Comparison of ENCODE assay signal across 16 cellular contexts in genomic region chr9:126363847-126364671, GRCh38. TPM values are rescaled to one million over a fixed set of nuclear protein-coding genes. Genes with fewer than 3 reads are reported as not detected.
A peak's percentile ranks its signal among the peaks of the same experiment; 100 is the strongest.
DNase-seq lines count a peak whose midpoint lies in the region; TF ChIP-seq lines count a peak whose summit lies in the region.
"Had no signal": no experiment of that assay in that cellular context is flagged by ENCODE, and none has a peak within 500 bp of the region (broad histone marks: within the 10 kb centered on the region; RNA-seq: fewer than 3 reads in every experiment).

No MANE protein-coding gene starts in this region.

- BruUV-seq in Calu3 (replicated peaks; lab: Mats Ljungman, UMichigan), result no TSS peak

- H3K9me3 Mint-ChIP-seq in Calu3 (ENCODE audit: low read depth, unreplicated experiment), result no peaks in the 10 kb centered on the region

- CTCF ChIA-PET in Calu3 (lab: Charles Lee), result no interaction called here

- peaks cover 34% of the 10 kb centered on the region for H3K4me1 Mint-ChIP-seq in Calu3 (ENCODE audit: low read depth, unreplicated experiment)

- TF ChIP-seq CTCF in Calu3 (IDR thresholded peaks at IDR 0.05; ENCODE audit: unreplicated experiment), result no peak
- no peak for TF ChIP-seq CTCF in osteoblast (IDR thresholded peaks at IDR 0.05; ENCODE audit: extremely low read depth, low read depth, low read length)

- no peaks in the 10 kb centered on the region for H3K36me3 ChIP-seq in osteoblast (ENCODE audit: insufficient read depth, low read length)
- H3K36me3 ChIP-seq in Karpas-422 (ENCODE audit: insufficient read depth, low read length), result no peaks in the 10 kb centered on the region
- H3K36me3 ChIP-seq: thoracic aorta had no signal

- in situ Hi-C loops in G401 (cut with HindIII; ENCODE audit: low sequenced_read_pairs), result no loop called here

- H3K27me3 ChIP-seq in osteoblast (ENCODE audit: insufficient read depth, low read length), result no peaks in the 10 kb centered on the region
- H3K27me3 ChIP-seq in Karpas-422 (ENCODE audit: low read length), result no peaks in the 10 kb centered on the region

- H3K79me2 ChIP-seq in osteoblast (ENCODE audit: insufficient read depth, low read length), result no peaks in the 10 kb centered on the region
- H3K79me2 ChIP-seq in Karpas-422 (ENCODE audit: low read length), result no peaks in the 10 kb centered on the region

- H3K4me1 ChIP-seq in osteoblast (ENCODE audit: insufficient read depth, low read length) (no peaks in the 10 kb centered on the region), Karpas-422 (ENCODE audit: low read length) (no peaks in the 10 kb centered on the region)

- H3K27ac Mint-ChIP-seq in Calu3 (ENCODE audit: unreplicated experiment), result peak overlapping the region; percentile 40
- H3K27ac Mint-ChIP-seq: activated naive CD8-positive, alpha-beta T cell treated with anti-CD3 and anti-CD28 coated beads, Interleukin-2, amount 10 ng/mL, durations not matched to agents 7 days and 5 days; natural killer cell treated with Interleukin-12 subunit alpha and Interleukin-12 subunit beta and Interleukin-15 and Interleukin-18, amount 100 ng/mL, for 72 hours had no signal

- intact Hi-C loops in Calu3 (cut with micrococcal nuclease; ENCODE audit: unreplicated experiment), result no loop called here

- H3K9ac ChIP-seq in Karpas-422 (ENCODE audit: low read length), result no peak overlapping the region
- H3K9ac ChIP-seq: GM23248 had no signal

- H3K4me2 ChIP-seq in osteoblast (ENCODE audit: insufficient read depth, low read length), result no peak overlapping the region
- H3K4me2 ChIP-seq in Karpas-422 (ENCODE audit: low read depth, low read length, poor library complexity, severe bottlenecking), result no peak overlapping the region

- no peaks in the 10 kb centered on the region for H3K9me2 ChIP-seq in Karpas-422 (replicated peaks; ENCODE audit: insufficient read depth, low read length)

- no peaks in the 10 kb centered on the region for H3K27me3 Mint-ChIP-seq in Calu3 (ENCODE audit: unreplicated experiment)
- H3K27me3 Mint-ChIP-seq: activated naive CD8-positive, alpha-beta T cell treated with anti-CD3 and anti-CD28 coated beads, Interleukin-2, amount 10 ng/mL, durations not matched to agents 7 days and 5 days; natural killer cell treated with Interleukin-12 subunit alpha and Interleukin-12 subunit beta and Interleukin-15 and Interleukin-18, amount 100 ng/mL, for 72 hours had no signal

- H3K4me3 ChIP-seq in osteoblast (ENCODE audit: insufficient read depth, low read length), result no peak overlapping the region
- H3K4me3 ChIP-seq in Karpas-422 (ENCODE audit: low read length), result no peak overlapping the region
- H3K4me3 ChIP-seq: GM23248, lung, thoracic aorta had no signal

- peak overlapping the region; percentile 34 for H3K27ac ChIP-seq in angular gyrus (ENCODE audit: low read depth, low read length)
- H3K27ac ChIP-seq in osteoblast (ENCODE audit: low read depth, low read length), result no peak overlapping the region
- H3K27ac ChIP-seq in Karpas-422 (ENCODE audit: low read length), result no peak overlapping the region
- H3K27ac ChIP-seq: GM23248, thoracic aorta had no signal

- no peak overlapping the region for H3K4me3 Mint-ChIP-seq in Calu3 (ENCODE audit: low read depth, unreplicated experiment)
- H3K4me3 Mint-ChIP-seq: activated naive CD8-positive, alpha-beta T cell treated with anti-CD3 and anti-CD28 coated beads, Interleukin-2, amount 10 ng/mL, durations not matched to agents 7 days and 5 days; natural killer cell treated with Interleukin-12 subunit alpha and Interleukin-12 subunit beta and Interleukin-15 and Interleukin-18, amount 100 ng/mL, for 72 hours had no signal

- no peaks in the 10 kb centered on the region for H3K36me3 Mint-ChIP-seq in Calu3 (ENCODE audit: insufficient read depth, unreplicated experiment)

- DNase-seq in Calu3 (no peak), fibroblast of gingiva (ENCODE audit: low read depth) (peak; percentile 36), osteoblast (ENCODE audit: insufficient read length, low spot score, missing footprints) (peak; percentile 86), Karpas-422 (no peak), NCI-H524 treated with DMSO at 0.1 percent for 48 hours (lab: John Stamatoyannopoulos, UW) (no peak), NOMO-1 (lab: John Stamatoyannopoulos, UW; ENCODE audit: unreplicated experiment in 2 of 2) (no peak), G401 (ENCODE audit: low spot score) (no peak)
- DNase-seq: activated naive CD8-positive, alpha-beta T cell treated with anti-CD3 and anti-CD28 coated beads, Interleukin-2, amount 10 ng/mL, durations not matched to agents 7 days and 5 days; GM23248; NCI-H2029 treated with DMSO at 0.1 percent for 48 hours; NCI-H526; T-helper 2 cell had no signal

- H4K20me1 ChIP-seq in osteoblast (ENCODE audit: insufficient read depth, low read length) (no peaks in the 10 kb centered on the region), Karpas-422 (ENCODE audit: insufficient read depth, low read depth, low read length) (no peaks in the 10 kb centered on the region)

- H3K9me3 ChIP-seq in osteoblast (ENCODE audit: low read depth, low read length), result no peaks in the 10 kb centered on the region
- H3K9me3 ChIP-seq in Karpas-422 (ENCODE audit: low read length), result peaks cover 7% of the 10 kb centered on the region; the same call in 1 of the 2 replicates

- H2AFZ ChIP-seq in osteoblast (ENCODE audit: low read length) (no peak overlapping the region), Karpas-422 (ENCODE audit: low read length) (no peak overlapping the region)
- H2AFZ ChIP-seq: GM23248 had no signal

RNA-seq across cellular contexts. Expression of gene MVB12B, which starts 37.4 kb away (rescaled TPM):
- 4.1 and 4.5 TPM in 2 replicates for total RNA-seq in Calu3 (2022)
- 5.4 and 8.0 TPM in 2 replicates for total RNA-seq in osteoblast
- total RNA-seq in Karpas-422 (2014; rRNA removed; shearing (Covaris generic); ENCODE audit: low replicate concordance), result 0.25 TPM in 1 of 2 replicates, not detected in the other
- total RNA-seq in G401 (2014; rRNA removed; shearing (Covaris generic)), result 7.0 and 7.7 TPM in 2 replicates

Comparison
In these comparisons a context has a peak if more than half of its experiments do, and no peak if none do; other contexts are left out.
1. DNase-seq: peak in fibroblast of gingiva (single experiment) and osteoblast (single experiment); none in Calu3 (single experiment), Karpas-422 (single experiment), NCI-H524 treated with DMSO at 0.1 percent for 48 hours (single experiment), NOMO-1 (0 of 2) and G401 (single experiment).